1 cellular context compared by ENCODE assay signal in genomic region chr19:45092747-45093678, GRCh38.
TF ChIP-seq lines count a peak whose summit lies in the region.

Gene PPP1R37 (plus strand): TSS chr19:45093179. CDS start chr19:45093326, 147 bp downstream.

TF ChIP-seq in HepG2, 621 proteins besides CTCF, POLR2A, EP300 and RAD21 (continued from another document and continues in another):
- TF ChIP-seq ZBED4 (CRISPR knock-in tag; IDR thresholded peaks at IDR 0.05; ENCODE audit: borderline replicate concordance) (0 out of 2 replicates have a peak, but pooled peaks have one; percentile 10), ZNF101 (CRISPR knock-in tag; IDR thresholded peaks at IDR 0.05; ENCODE audit: borderline replicate concordance, low read depth) (no peak), HCFC1 (IDR thresholded peaks at IDR 0.05; ENCODE audit: low read depth, low read length) (peak; percentile 51), PHF8 (CRISPR knock-in tag; IDR thresholded peaks at IDR 0.05) (peak; percentile 71), ZBTB25 (CRISPR knock-in tag; IDR thresholded peaks at IDR 0.05) (peak; percentile 91), GZF1 (CRISPR knock-in tag; IDR thresholded peaks at IDR 0.05) (no peak), ZNF614 (CRISPR knock-in tag; IDR thresholded peaks at IDR 0.05; ENCODE audit: borderline replicate concordance) (peak; percentile 71; the same call in 1 of the 2 replicates), ZNF83 (CRISPR knock-in tag; IDR thresholded peaks at IDR 0.05; ENCODE audit: borderline replicate concordance) (no peak), MTERF4 (CRISPR knock-in tag; IDR thresholded peaks at IDR 0.05) (no peak), SMARCE1 (IDR thresholded peaks at IDR 0.05; ENCODE audit: borderline replicate concordance) (no peak), UBTF (CRISPR knock-in tag; IDR thresholded peaks at IDR 0.05) (peak; percentile 88), KLF12 (CRISPR knock-in tag; IDR thresholded peaks at IDR 0.05; ENCODE audit: borderline replicate concordance) (peak; percentile 62; the same call in 1 of the 2 replicates), MED13 (CRISPR knock-in tag; IDR thresholded peaks at IDR 0.05) (no peak), NR2F6 (IDR thresholded peaks at IDR 0.05) (no peak), NR2F6 (CRISPR knock-in tag; IDR thresholded peaks at IDR 0.05) (0 out of 2 replicates have a peak, but pooled peaks have one; percentile 14), HNRNPLL (IDR thresholded peaks at IDR 0.05; ENCODE audit: low read depth, low read length, poor library complexity, severe bottlenecking) (peak; percentile 80), SOX13 (IDR thresholded peaks at IDR 0.05) (no peak), SOX13 (CRISPR knock-in tag; conservative IDR thresholded peaks at IDR 0.05 in 1 of 2, IDR thresholded peaks at IDR 0.05 in 1 of 2) (no peak; a peak in 1 of 4 replicates), MAFG (CRISPR knock-in tag; IDR thresholded peaks at IDR 0.05) (no peak), ZNF646 (CRISPR knock-in tag; IDR thresholded peaks at IDR 0.05) (no peak), ZNF382 (CRISPR knock-in tag; IDR thresholded peaks at IDR 0.05; ENCODE audit: borderline replicate concordance) (no peak), ZNF589 (CRISPR knock-in tag; conservative IDR thresholded peaks at IDR 0.05) (no peak; the same call in 1 of the 2 replicates), TOE1 (CRISPR knock-in tag; IDR thresholded peaks at IDR 0.05) (peak; percentile 50; the same call in 1 of the 2 replicates), ZNF672 (CRISPR knock-in tag; IDR thresholded peaks at IDR 0.05) (no peak), SIX1 (CRISPR knock-in tag; IDR thresholded peaks at IDR 0.05; ENCODE audit: borderline replicate concordance) (no peak), ZBTB2 (CRISPR knock-in tag; IDR thresholded peaks at IDR 0.05; ENCODE audit: low read depth) (peak; percentile 95), JUND (CRISPR knock-in tag; IDR thresholded peaks at IDR 0.05) (no peak), ZGPAT (CRISPR knock-in tag; IDR thresholded peaks at IDR 0.05) (peak; percentile 93), IKZF5 (CRISPR knock-in tag; IDR thresholded peaks at IDR 0.05) (peak; percentile 86), CENPBD1 (CRISPR knock-in tag; IDR thresholded peaks at IDR 0.05; ENCODE audit: borderline replicate concordance, low read depth) (no peak), ZFP82 (CRISPR knock-in tag; IDR thresholded peaks at IDR 0.05; ENCODE audit: borderline replicate concordance) (peak; percentile 78; the same call in 1 of the 2 replicates), ZNF276 (CRISPR knock-in tag; IDR thresholded peaks at IDR 0.05; ENCODE audit: low read depth) (no peak), MTA1 (CRISPR knock-in tag; IDR thresholded peaks at IDR 0.05; ENCODE audit: borderline replicate concordance) (no peak)
